Comparison of ENCODE assay signal across 9 cellular contexts in genomic region chr16:85799497-85800320, GRCh38. TPM values are rescaled to one million over a fixed set of nuclear protein-coding genes. Genes with fewer than 3 reads are reported as not detected.
A peak's percentile ranks its signal among the peaks of the same experiment; 100 is the strongest.
DNase-seq lines count a peak whose midpoint lies in the region; ATAC-seq, FAIRE-seq and TF ChIP-seq lines count a peak whose summit lies in the region.
"Had no signal": no experiment of that assay in that cellular context is flagged by ENCODE, and none has a peak within 500 bp of the region (broad histone marks: within the 10 kb centered on the region; RNA-seq: fewer than 3 reads in every experiment).

COX4I1 (plus strand) TSS chr16:85799695; CDS start chr16:85801206, 1,511 bp downstream.
EMC8 (minus strand) TSS chr16:85799544; CDS start chr16:85799295, 249 bp downstream.

- DNase-seq in AML-193 (lab: John Stamatoyannopoulos, UW) = peak; percentile 71 to 80
- DNase-seq in NCI-H446 treated with DMSO at 0.1 percent for 48 hours (lab: John Stamatoyannopoulos, UW) = peak; percentile 58
- peak; percentile 95 for DNase-seq in activated CD4-positive, CD25-positive, alpha-beta regulatory T cell treated with anti-CD3 and anti-CD28 coated beads, Interleukin-2, amount 50 U/mL, for 72 hours
- DNase-seq in cerebellar cortex (ENCODE audit: low spot score) = peak; percentile 90
- peak; percentile 59 for DNase-seq in keratinocyte (ENCODE audit: low read depth, low spot score)
- peak; percentile 87 to 94 (median 88) for DNase-seq in stimulated activated CD4-positive, alpha-beta T cell treated with anti-CD3 and anti-CD28 coated beads, Interleukin-12 subunit alpha, Interleukin-12 subunit beta, amount 100 ng/mL, for 48 hours (ENCODE audit: low read depth in 2 of 3, low spot score in 1 of 3)

- H3K4me3 ChIP-seq in keratinocyte (ENCODE audit: control insufficient read depth in 2 of 3, extremely low read depth in 1 of 3, insufficient read depth in 2 of 3, low read depth in 1 of 3, low read length in 3 of 3) = peak within 1 kb of the TSS; percentile 88 to 99 (median 97)

- peak within 1 kb of the TSS; percentile 99 for H3K4me2 ChIP-seq in keratinocyte (ENCODE audit: control insufficient read depth, extremely low read depth, insufficient read depth, low read depth, low read length)

- peak within 1 kb of the TSS; percentile 79 for H3K9ac ChIP-seq in keratinocyte (ENCODE audit: control insufficient read depth, extremely low read depth, insufficient read depth, low read length)

- peak within 1 kb of the TSS; percentile 69 for H2AFZ ChIP-seq in keratinocyte (ENCODE audit: control insufficient read depth, low read length)

- peak; percentile 92 for TF ChIP-seq POLR2A in GM19099 (IDR thresholded peaks at IDR 0.05; ENCODE audit: extremely low read depth, insufficient read length, low read depth)

- H3K27me3 ChIP-seq in keratinocyte (ENCODE audit: control insufficient read depth, extremely low read depth, insufficient read depth, low read length) = no peaks in the 10 kb centered on the region

- no peaks in the 10 kb centered on the region for H3K9me3 ChIP-seq in keratinocyte (ENCODE audit: control insufficient read depth, low read depth, low read length)

- H3K79me2 ChIP-seq in keratinocyte (ENCODE audit: control insufficient read depth, insufficient read depth, low read length) = peaks cover 93% of the 10 kb centered on the region

- H3K27ac ChIP-seq in keratinocyte (ENCODE audit: control insufficient read depth, insufficient read depth, low read length) = peak within 1 kb of the TSS; percentile 80

- peaks cover 9% of the 10 kb centered on the region for H4K20me1 ChIP-seq in keratinocyte (ENCODE audit: control insufficient read depth, extremely low read depth, insufficient read depth, low read length)

- H3K9me1 ChIP-seq in keratinocyte (ENCODE audit: control insufficient read depth, extremely low read depth, insufficient read depth, low read length) = no peaks in the 10 kb centered on the region

- FAIRE-seq in keratinocyte (lab: Jason Lieb, UNC) = no peak
- FAIRE-seq: colon had no signal

- dilution Hi-C loops in keratinocyte (cut with MboI; ENCODE audit: extremely low pct_ligation_motif_present, low sequenced_read_pairs) = no loop called here

- no peak for TF ChIP-seq CTCF in keratinocyte (optimal IDR thresholded peaks at IDR 0.05 in 1 of 3, IDR thresholded peaks at IDR 0.05 in 1 of 3, conservative IDR thresholded peaks at IDR 0.05 in 1 of 3; ENCODE audit: extremely low read depth in 1 of 3, insufficient read depth in 2 of 3, low read length in 3 of 3)

- peak; percentile 57 for ATAC-seq in HG03378 (IDR thresholded peaks at IDR 0.05; ENCODE audit: unreplicated experiment)

- H3K4me1 ChIP-seq in keratinocyte (ENCODE audit: control insufficient read depth, extremely low read depth, insufficient read depth, low read length) = peaks cover 12% of the 10 kb centered on the region

- H3K36me3 ChIP-seq in keratinocyte (ENCODE audit: control insufficient read depth in 2 of 2, extremely low read depth in 1 of 2, insufficient read depth in 2 of 2, low read length in 2 of 2) = peaks cover 22 to 44% of the 10 kb centered on the region in 2 experiments

RNA-seq across cellular contexts. Expression of gene COX4I1, which starts in this region (rescaled TPM):
- polyA plus RNA-seq in keratinocyte = 712 to 809 TPM (median 781 TPM) in 3 replicates
- 501 TPM for polyA plus RNA-seq in keratinocyte (2011; ENCODE audit: low read depth)
- polyA plus RNA-seq in keratinocyte (2011; cell fraction: cytosol; rRNA removed) = 427 and 741 TPM in 2 replicates
- 321 and 366 TPM in 2 replicates for polyA plus RNA-seq in keratinocyte (2011; cell fraction: nucleus; rRNA removed)
- polyA plus RNA-seq in keratinocyte (2012; ENCODE audit: low replicate concordance) = 501 and 674 TPM in 2 replicates
- polyA minus RNA-seq in keratinocyte = 242 to 333 TPM (median 249 TPM) in 3 replicates
- 266 TPM for polyA minus RNA-seq in keratinocyte (2011; cell fraction: cytosol; rRNA and poly(A)+ RNA removed)
- polyA minus RNA-seq in keratinocyte (2011; cell fraction: nucleus; rRNA and poly(A)+ RNA removed) = 54.6 and 72.2 TPM in 2 replicates

RNA-seq across cellular contexts. Expression of gene EMC8, which starts in this region (rescaled TPM):
- polyA plus RNA-seq in keratinocyte = 37.5 to 50.3 TPM (median 38.5 TPM) in 3 replicates
- polyA plus RNA-seq in keratinocyte (2011; ENCODE audit: low read depth) = 18.7 TPM
- 33.1 and 40.8 TPM in 2 replicates for polyA plus RNA-seq in keratinocyte (2011; cell fraction: cytosol; rRNA removed)
- 26.8 and 32.8 TPM in 2 replicates for polyA plus RNA-seq in keratinocyte (2011; cell fraction: nucleus; rRNA removed)
- polyA plus RNA-seq in keratinocyte (2012; ENCODE audit: low replicate concordance) = 24.4 and 32.1 TPM in 2 replicates
- polyA minus RNA-seq in keratinocyte = 42.8 to 54.1 TPM (median 45.9 TPM) in 3 replicates
- polyA minus RNA-seq in keratinocyte (2011; cell fraction: cytosol; rRNA and poly(A)+ RNA removed) = 49.5 TPM
- 13.3 and 23.6 TPM in 2 replicates for polyA minus RNA-seq in keratinocyte (2011; cell fraction: nucleus; rRNA and poly(A)+ RNA removed)

Comparison
In these comparisons a context has a peak if more than half of its experiments do, and no peak if none do; other contexts are left out.
1. Peak in every context shown above with its lines: DNase-seq, ATAC-seq, H3K4me3 ChIP-seq and H3K27ac ChIP-seq.